In genomic region chr16:89786474-89787364, GRCh38 we compare ENCODE assay signal across 24 cellular contexts. TPM values are rescaled to one million over a fixed set of nuclear protein-coding genes. Genes with fewer than 3 reads are reported as not detected.
A peak's percentile ranks its signal among the peaks of the same experiment; 100 is the strongest.
DNase-seq lines count a peak whose midpoint lies in the region; ATAC-seq and TF ChIP-seq lines count a peak whose summit lies in the region.
"Had no signal": no experiment of that assay in that cellular context is flagged by ENCODE, and none has a peak within 500 bp of the region (broad histone marks: within the 10 kb centered on the region; RNA-seq: fewer than 3 reads in every experiment).

No MANE protein-coding gene starts in this region.

- no peak overlapping the region for H3K4me3 ChIP-seq in cardiac muscle cell
- H3K4me3 ChIP-seq: GM12878, smooth muscle cell, testis, uterus had no signal

- H3K27me3 Mint-ChIP-seq in activated naive CD8-positive, alpha-beta T cell = no peaks in the 10 kb centered on the region
- H3K27me3 Mint-ChIP-seq in activated naive CD8-positive, alpha-beta T cell treated with anti-CD3 and anti-CD28 coated beads for 36 hours = no peaks in the 10 kb centered on the region

- no peak for ATAC-seq in HG02642 (IDR thresholded peaks at IDR 0.05; ENCODE audit: poor library complexity, unreplicated experiment)
- ATAC-seq: activated T-cell treated with anti-CD3 and anti-CD28 coated beads, Interleukin-2, amount 50 U/mL, for 4 hours; GM12878; WTC11 had no signal

- H3K4me3 Mint-ChIP-seq in activated naive CD8-positive, alpha-beta T cell = peak overlapping the region; percentile 72
- H3K4me3 Mint-ChIP-seq in activated naive CD8-positive, alpha-beta T cell treated with anti-CD3 and anti-CD28 coated beads for 36 hours = no peak overlapping the region
- H3K4me3 Mint-ChIP-seq: activated T-cell treated with anti-CD3 and anti-CD28 coated beads, Interleukin-2, amount 50 U/mL, for 4 hours; WTC11 had no signal

- peak overlapping the region; percentile 57 for H3K27ac ChIP-seq in cardiac muscle cell
- H3K27ac ChIP-seq: HL-60, RWPE1, testis, uterus had no signal

- DNase-seq in activated naive CD8-positive, alpha-beta T cell treated with anti-CD3 and anti-CD28 coated beads for 36 hours = no peak
- peak; percentile 87 for DNase-seq in SK-N-DZ (ENCODE audit: low spot score)
- peak in 1 of 2 donors; percentile 54 for DNase-seq in cardiac muscle cell (ENCODE audit: low read depth in 1 of 2, low spot score in 1 of 2)
- peak; percentile 17 for DNase-seq in pons (ENCODE audit: low spot score)
- DNase-seq in GOT3 (lab: John Stamatoyannopoulos, UW) = no peak
- DNase-seq in superior temporal gyrus (ENCODE audit: extremely low spot score) = no peak
- DNase-seq: activated naive CD4-positive, alpha-beta T cell treated with Interleukin-2 at 50 U/mL for 16 hours; activated T-cell treated with anti-CD3 and anti-CD28 coated beads, Interleukin-2, amount 50 U/mL, for 4 hours; C1 segment of cervical spinal cord; H7; kidney glomerular epithelial cell; mesenchymal stem cell; NCI-H187; NCI-H345; NCI-H748 treated with DMSO at 0.1 percent for 48 hours; testis; uterus had no signal

- H3K9me3 ChIP-seq in cardiac muscle cell (ENCODE audit: low read depth) = no peaks in the 10 kb centered on the region
- H3K9me3 ChIP-seq: testis, uterus had no signal

- no peak for TF ChIP-seq CTCF in cardiac muscle cell (IDR thresholded peaks at IDR 0.05; ENCODE audit: low read depth, low read length)

- H3K9me3 Mint-ChIP-seq in activated naive CD8-positive, alpha-beta T cell (ENCODE audit: low read depth) = no peaks in the 10 kb centered on the region
- H3K9me3 Mint-ChIP-seq in activated naive CD8-positive, alpha-beta T cell treated with anti-CD3 and anti-CD28 coated beads for 36 hours = no peaks in the 10 kb centered on the region
- H3K9me3 Mint-ChIP-seq: activated T-cell treated with anti-CD3 and anti-CD28 coated beads, Interleukin-2, amount 50 U/mL, for 4 hours; WTC11 had no signal

- H3K36me3 ChIP-seq in cardiac muscle cell = no peaks in the 10 kb centered on the region
- H3K36me3 ChIP-seq: uterus had no signal

- peak overlapping the region; percentile 41 for H3K27ac Mint-ChIP-seq in activated naive CD8-positive, alpha-beta T cell
- H3K27ac Mint-ChIP-seq in activated naive CD8-positive, alpha-beta T cell treated with anti-CD3 and anti-CD28 coated beads for 36 hours = no peak overlapping the region
- H3K27ac Mint-ChIP-seq: WTC11 had no signal

- peaks cover 11% of the 10 kb centered on the region for H3K36me3 Mint-ChIP-seq in activated naive CD8-positive, alpha-beta T cell
- H3K36me3 Mint-ChIP-seq in activated naive CD8-positive, alpha-beta T cell treated with anti-CD3 and anti-CD28 coated beads for 36 hours = peaks cover 53% of the 10 kb centered on the region

- no peaks in the 10 kb centered on the region for H3K4me1 ChIP-seq in cardiac muscle cell (ENCODE audit: low read depth)
- H3K4me1 ChIP-seq: testis, uterus had no signal

- no peaks in the 10 kb centered on the region for H3K27me3 ChIP-seq in cardiac muscle cell
- H3K27me3 ChIP-seq: testis, uterus had no signal

- peaks cover 30% of the 10 kb centered on the region for H3K4me1 Mint-ChIP-seq in activated naive CD8-positive, alpha-beta T cell (ENCODE audit: low read depth)
- peaks cover 18% of the 10 kb centered on the region for H3K4me1 Mint-ChIP-seq in activated naive CD8-positive, alpha-beta T cell treated with anti-CD3 and anti-CD28 coated beads for 36 hours
- H3K4me1 Mint-ChIP-seq: WTC11 had no signal

RNA-seq across cellular contexts. Expression of gene FANCA, which starts 29.7 kb away (rescaled TPM):
- 10 to 100 TPM; 79.7 to 88.2 TPM for total RNA-seq in activated naive CD8-positive, alpha-beta T cell treated with anti-CD3 and anti-CD28 coated beads for 36 hours
- polyA plus RNA-seq in SK-N-DZ (2014; cell fraction: cytosol; rRNA removed) = 104 and 130 TPM in 2 replicates
- 682 and 973 TPM in 2 replicates for polyA plus RNA-seq in SK-N-DZ (2014; cell fraction: nucleus; rRNA removed)
- 20.7 and 26.2 TPM in 2 replicates for total RNA-seq in cardiac muscle cell
- 17.6 and 20.1 TPM in 2 replicates for polyA plus RNA-seq in cardiac muscle cell

RNA-seq across cellular contexts. Expression of gene SPIRE2, which starts 41.6 kb away (rescaled TPM):
- under 1 TPM; 0.14 to 0.52 TPM for total RNA-seq in activated naive CD8-positive, alpha-beta T cell treated with anti-CD3 and anti-CD28 coated beads for 36 hours
- 32.1 and 39.3 TPM in 2 replicates for polyA plus RNA-seq in SK-N-DZ (2014; cell fraction: cytosol; rRNA removed)
- polyA plus RNA-seq in SK-N-DZ (2014; cell fraction: nucleus; rRNA removed) = 117 and 125 TPM in 2 replicates
- 4.1 and 7.8 TPM in 2 replicates for total RNA-seq in cardiac muscle cell
- 3.8 and 5.1 TPM in 2 replicates for polyA plus RNA-seq in cardiac muscle cell

Comparison
In these comparisons a context has a peak if more than half of its experiments do, and no peak if none do; other contexts are left out.
1. DNase-seq: peak in SK-N-DZ (single experiment) and pons (single experiment); none in activated naive CD8-positive, alpha-beta T cell treated with anti-CD3 and anti-CD28 coated beads for 36 hours (single experiment), GOT3 (single experiment) and superior temporal gyrus (single experiment).